ENCODE assay signal across 22 cellular contexts in genomic region chr1:85203573-85204169, GRCh38. TPM values are rescaled to one million over a fixed set of nuclear protein-coding genes. Genes with fewer than 3 reads are reported as not detected.
DNase-seq lines count a peak whose midpoint lies in the region; ATAC-seq and TF ChIP-seq lines count a peak whose summit lies in the region.
"Had no signal": no experiment of that assay in that cellular context is flagged by ENCODE, and none has a peak within 500 bp of the region (broad histone marks: within the 10 kb centered on the region; RNA-seq: fewer than 3 reads in every experiment).

No MANE protein-coding gene starts in this region.

- H3K36me3 Mint-ChIP-seq in mesothelial cell of epicardium (no peaks in the 10 kb centered on the region), nephron progenitor cell (ENCODE audit: low read depth) (no peaks in the 10 kb centered on the region)
- H3K36me3 Mint-ChIP-seq: naive B cell had no signal

- peaks cover 44% of the 10 kb centered on the region for H3K4me1 Mint-ChIP-seq in mesothelial cell of epicardium
- peaks cover 22% of the 10 kb centered on the region for H3K4me1 Mint-ChIP-seq in nephron progenitor cell

- no peaks in the 10 kb centered on the region for H3K9me3 Mint-ChIP-seq in mesothelial cell of epicardium
- H3K9me3 Mint-ChIP-seq in nephron progenitor cell: no peaks in the 10 kb centered on the region
- H3K9me3 Mint-ChIP-seq: activated naive CD4-positive, alpha-beta T cell treated with anti-CD3 and anti-CD28 coated beads, Interleukin-2, amount 50 U/mL, for 72 hours; CD8-positive, alpha-beta T cell; naive B cell; T-helper 1 cell treated with Interleukin-12 subunit alpha and Interleukin-12 subunit beta and Interleukin-4 antibody, amounts not matched to agents 30 μg/mL and 1 μg/mL, for 36 hours had no signal

- H3K36me3 ChIP-seq in mucosa of descending colon (ENCODE audit: low read depth): no peaks in the 10 kb centered on the region

- in situ Hi-C loops in astrocyte of the spinal cord (cut with HindIII; ENCODE audit: low sequenced_read_pairs): no loop called here

- peak overlapping the region; percentile 99 for H3K27ac Mint-ChIP-seq in mesothelial cell of epicardium
- no peak overlapping the region for H3K27ac Mint-ChIP-seq in nephron progenitor cell
- H3K27ac Mint-ChIP-seq: activated naive CD4-positive, alpha-beta T cell treated with anti-CD3 and anti-CD28 coated beads, Interleukin-2, amount 50 U/mL, for 72 hours; naive B cell; T-helper 1 cell treated with Interleukin-12 subunit alpha and Interleukin-12 subunit beta and Interleukin-4 antibody, amounts not matched to agents 30 μg/mL and 1 μg/mL, for 36 hours had no signal

- H3K4me3 ChIP-seq in astrocyte of the spinal cord (ENCODE audit: low read depth, low read length) (no peak overlapping the region), mucosa of descending colon (no peak overlapping the region)
- H3K4me3 ChIP-seq: GM12878 had no signal

- TF ChIP-seq CTCF in astrocyte of the spinal cord (IDR thresholded peaks at IDR 0.05; ENCODE audit: low read depth, low read length) (no peak), mesothelial cell of epicardium (IDR thresholded peaks at IDR 0.05; ENCODE audit: unreplicated experiment) (no peak), mucosa of descending colon (IDR thresholded peaks at IDR 0.05) (no peak), nephron progenitor cell (IDR thresholded peaks at IDR 0.05) (no peak)

- H3K27me3 Mint-ChIP-seq in mesothelial cell of epicardium (ENCODE audit: low read depth): no peaks in the 10 kb centered on the region
- peaks cover 44% of the 10 kb centered on the region for H3K27me3 Mint-ChIP-seq in nephron progenitor cell (ENCODE audit: low read depth, poor library complexity)

- DNase-seq in AG08396 (ENCODE audit: low spot score) (peak; percentile 16), HCEC 1CT (peak; percentile 30), astrocyte of the spinal cord (ENCODE audit: low read depth, low spot score) (peak; percentile 2), mesothelial cell of epicardium (ENCODE audit: low spot score in 2 of 2, unreplicated experiment in 2 of 2) (no peak), amniotic stem cell (lab: John Stamatoyannopoulos, UW) (no peak), mucosa of descending colon (no peak), nephron progenitor cell (no peak), hippocampal formation (lab: John Stamatoyannopoulos, UW) (no peak)
- DNase-seq: activated CD4-positive, alpha-beta T cell treated with anti-CD3 and anti-CD28 coated beads, Interleukin-2, amount 50 U/mL, for 1 hour; CD8-positive, alpha-beta T cell; cerebellar nuclear complex; effector memory CD4-positive, alpha-beta T cell; mammary epithelial cell; naive B cell; NCI-H1092; NCI-H226; substantia nigra had no signal

- H3K9me3 ChIP-seq in mucosa of descending colon: no peaks in the 10 kb centered on the region

- peaks cover 5% of the 10 kb centered on the region for H3K4me1 ChIP-seq in mucosa of descending colon (ENCODE audit: low read depth)

- H3K4me3 Mint-ChIP-seq in mesothelial cell of epicardium: no peak overlapping the region
- H3K4me3 Mint-ChIP-seq in nephron progenitor cell: no peak overlapping the region
- H3K4me3 Mint-ChIP-seq: CD8-positive, alpha-beta T cell; T-helper 1 cell treated with Interleukin-12 subunit alpha and Interleukin-12 subunit beta and Interleukin-4 antibody, amounts not matched to agents 30 μg/mL and 1 μg/mL, for 36 hours had no signal

- no peak for ATAC-seq in mucosa of descending colon
- ATAC-seq: activated naive CD4-positive, alpha-beta T cell treated with anti-CD3 and anti-CD28 coated beads, Interleukin-2, amount 50 U/mL, for 72 hours; CD8-positive, alpha-beta T cell; esophagus mucosa; GM12878; sciatic nerve had no signal

- intact Hi-C loops in mucosa of descending colon (cut with DNase I, micrococcal nuclease): loop anchor here in 1 of 2 donors (10.0 kb wide), 1 partner anchor 51 kb away; the partner anchor contains the start of gene C1orf52

RNA-seq across cellular contexts. Expression of gene SYDE2, which starts 2.9 kb away (rescaled TPM):
- total RNA-seq in mesothelial cell of epicardium (40.2 to 42.4 TPM (median 41.7 TPM) in 3 replicates), mucosa of descending colon (10 to 100 TPM in 1 of 3 donors, 1 to 10 TPM in 2; 9.0 to 42.1 (median 9.9) TPM)

RNA-seq across cellular contexts. Expression of gene C1orf52, which starts 55.8 kb away (rescaled TPM):
- total RNA-seq in mesothelial cell of epicardium (44.6 to 48.2 TPM (median 47.4 TPM) in 3 replicates), mucosa of descending colon (10 to 100 TPM; 17.4 to 24.7 (median 19.2) TPM)

Comparison
In these comparisons a context has a peak if more than half of its experiments do, and no peak if none do; other contexts are left out.
1. DNase-seq: peak in AG08396 (single experiment), HCEC 1CT (single experiment) and astrocyte of the spinal cord (single experiment); none in mesothelial cell of epicardium (0 of 2), amniotic stem cell (single experiment), mucosa of descending colon (0 of 3), nephron progenitor cell (single experiment) and hippocampal formation (0 of 2).